In the genomic region with DNA sequence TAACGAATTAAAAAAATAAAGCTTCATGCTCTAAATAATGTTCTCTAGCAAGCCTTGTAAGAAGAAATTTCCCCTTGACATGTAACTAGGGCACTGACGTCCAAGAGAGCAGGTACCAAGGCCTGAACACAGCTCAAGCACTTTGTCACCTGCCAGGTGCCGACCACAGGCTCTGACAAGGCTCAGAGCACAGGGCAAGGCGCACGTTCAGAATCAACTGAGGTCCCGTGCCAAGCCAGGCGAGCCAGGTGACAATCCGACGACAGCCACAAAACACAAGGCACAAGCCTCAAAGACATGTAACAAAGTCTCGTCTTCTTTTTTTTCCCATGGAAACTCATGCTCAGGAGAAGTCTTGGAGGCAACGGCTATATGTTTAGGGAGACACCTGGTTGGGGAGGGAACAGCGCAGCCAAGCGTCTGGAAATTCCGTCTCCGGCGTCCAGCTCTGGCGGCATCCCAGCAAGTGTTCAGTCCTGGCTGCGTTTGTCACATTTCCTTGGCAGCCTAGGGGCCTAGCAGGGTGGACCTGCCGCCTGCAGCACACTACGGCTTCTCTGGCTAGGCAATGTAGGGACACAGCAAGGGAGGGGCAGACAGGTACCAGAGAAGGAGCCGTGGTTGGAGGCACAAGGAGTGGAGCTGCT, we compare ENCODE assay signal across 17 cellular contexts.
"Had no signal": no experiment of that assay in that cellular context is flagged by ENCODE, and none has a peak within 500 bp of the region (broad histone marks: within the 10 kb centered on the region; RNA-seq: fewer than 3 reads in every experiment).

No MANE protein-coding gene starts in this region.

- DNase-seq: activated CD4-positive, alpha-beta memory T cell treated with anti-CD3 and anti-CD28 coated beads for 36 hours; activated CD4-positive, alpha-beta T cell treated with anti-CD3 and anti-CD28 coated beads for 1 hour; activated effector memory CD4-positive, alpha-beta T cell treated with Interleukin-2 at 50 U/mL for 16 hours; activated T-cell treated with anti-CD3 and anti-CD28 coated beads, Interleukin-2, amount 50 U/mL, for 4 hours; central memory CD4-positive, alpha-beta T cell; effector CD4-positive, alpha-beta T cell; esophagus squamous epithelium; kidney glomerular epithelial cell; mesendoderm; transverse colon had no signal

- H3K9me3 Mint-ChIP-seq: activated naive CD4-positive, alpha-beta T cell treated with anti-CD3 and anti-CD28 coated beads, Interleukin-2, amount 50 U/mL, for 24 hours; activated T-cell treated with anti-CD3 and anti-CD28 coated beads, Interleukin-2, amount 50 U/mL, for 4 hours; nephron; stimulated activated effector memory CD8-positive, alpha-beta T cell treated with anti-CD3 and anti-CD28 coated beads, Interleukin-12 subunit alpha, Interleukin-12 subunit beta, amount 100 ng/mL, for 72 hours had no signal

- H3K4me1 ChIP-seq: adrenal gland, esophagus squamous epithelium, transverse colon had no signal

- H3K4me1 Mint-ChIP-seq: activated naive CD4-positive, alpha-beta T cell treated with anti-CD3 and anti-CD28 coated beads, Interleukin-2, amount 50 U/mL, for 24 hours; stimulated activated effector memory CD8-positive, alpha-beta T cell treated with anti-CD3 and anti-CD28 coated beads, Interleukin-12 subunit alpha, Interleukin-12 subunit beta, amount 100 ng/mL, for 72 hours had no signal

- H3K36me3 ChIP-seq: adrenal gland, transverse colon had no signal

- H3K9me3 ChIP-seq: adrenal gland, esophagus squamous epithelium, transverse colon had no signal

- H3K27ac ChIP-seq: adrenal gland, coronary artery, esophagus squamous epithelium, transverse colon, VCaP had no signal

- H3K4me3 ChIP-seq: adrenal gland, coronary artery, esophagus squamous epithelium, transverse colon had no signal

- H3K27me3 Mint-ChIP-seq: activated CD4-positive, alpha-beta memory T cell treated with anti-CD3 and anti-CD28 coated beads for 36 hours; activated naive CD4-positive, alpha-beta T cell treated with anti-CD3 and anti-CD28 coated beads, Interleukin-2, amount 50 U/mL, for 24 hours had no signal

- ATAC-seq: activated T-cell treated with anti-CD3 and anti-CD28 coated beads, Interleukin-2, amount 50 U/mL, for 4 hours; SK-N-SH treated with all-trans-retinoic acid at 6 μM for 48 hours had no signal

- H3K4me3 Mint-ChIP-seq: activated CD4-positive, alpha-beta memory T cell treated with anti-CD3 and anti-CD28 coated beads for 36 hours; activated naive CD4-positive, alpha-beta T cell treated with anti-CD3 and anti-CD28 coated beads, Interleukin-2, amount 50 U/mL, for 24 hours; activated T-cell treated with anti-CD3 and anti-CD28 coated beads, Interleukin-2, amount 50 U/mL, for 4 hours; nephron; stimulated activated effector memory CD8-positive, alpha-beta T cell treated with anti-CD3 and anti-CD28 coated beads, Interleukin-12 subunit alpha, Interleukin-12 subunit beta, amount 100 ng/mL, for 72 hours had no signal

- H3K27me3 ChIP-seq: adrenal gland, esophagus squamous epithelium, transverse colon had no signal

- H3K36me3 Mint-ChIP-seq: stimulated activated effector memory CD8-positive, alpha-beta T cell treated with anti-CD3 and anti-CD28 coated beads, Interleukin-12 subunit alpha, Interleukin-12 subunit beta, amount 100 ng/mL, for 72 hours had no signal

- H3K27ac Mint-ChIP-seq: activated CD4-positive, alpha-beta memory T cell treated with anti-CD3 and anti-CD28 coated beads for 36 hours; activated naive CD4-positive, alpha-beta T cell treated with anti-CD3 and anti-CD28 coated beads, Interleukin-2, amount 50 U/mL, for 24 hours; nephron; stimulated activated effector memory CD8-positive, alpha-beta T cell treated with anti-CD3 and anti-CD28 coated beads, Interleukin-12 subunit alpha, Interleukin-12 subunit beta, amount 100 ng/mL, for 72 hours had no signal
